10 cellular contexts compared by ENCODE assay signal in genomic region chr12:124829008-124829707, GRCh38. TPM values are rescaled to one million over a fixed set of nuclear protein-coding genes. Genes with fewer than 3 reads are reported as not detected.
DNase-seq lines count a peak whose midpoint lies in the region; ATAC-seq and TF ChIP-seq lines count a peak whose summit lies in the region.
"Had no signal": no experiment of that assay in that cellular context is flagged by ENCODE, and none has a peak within 500 bp of the region (broad histone marks: within the 10 kb centered on the region; RNA-seq: fewer than 3 reads in every experiment).

No MANE protein-coding gene starts in this region.

- H3K4me3 Mint-ChIP-seq in WTC11, result no peak overlapping the region

- H3K4me1 ChIP-seq in hepatocyte (ENCODE audit: insufficient read depth) (peaks cover 26% of the 10 kb centered on the region), suprapubic skin (peaks cover 24% of the 10 kb centered on the region)
- no peaks in the 10 kb centered on the region for H3K4me1 ChIP-seq in effector memory CD4-positive, alpha-beta T cell (ENCODE audit: control insufficient read depth, insufficient read depth, low read length, poor library complexity, severe bottlenecking)

- no peak for TF ChIP-seq CTCF in WTC11 (IDR thresholded peaks at IDR 0.05)
- TF ChIP-seq CTCF in hepatocyte (IDR thresholded peaks at IDR 0.05; ENCODE audit: poor library complexity), result no peak
- no peak for TF ChIP-seq CTCF in suprapubic skin (IDR thresholded peaks at IDR 0.05)

- POLR2A ChIA-PET in WTC11 (lab: Charles Lee), result no interaction called here

- no peak for TF ChIP-seq POLR2A in suprapubic skin (IDR thresholded peaks at IDR 0.05)

- H3K4me1 Mint-ChIP-seq in WTC11, result peaks cover 51% of the 10 kb centered on the region

- H3K36me3 ChIP-seq in hepatocyte (replicated peaks; ENCODE audit: insufficient read depth, low read depth) (no peaks in the 10 kb centered on the region), suprapubic skin (no peaks in the 10 kb centered on the region), H7 (replicated peaks; ENCODE audit: control insufficient read depth, insufficient read depth, low read length) (no peaks in the 10 kb centered on the region)
- no peaks in the 10 kb centered on the region for H3K36me3 ChIP-seq in effector memory CD4-positive, alpha-beta T cell (ENCODE audit: control insufficient read depth, insufficient read depth, low read length)

- H3K4me2 ChIP-seq in hepatocyte, result peak overlapping the region; percentile 49

- H3K27me3 Mint-ChIP-seq in WTC11 (ENCODE audit: low read depth), result no peaks in the 10 kb centered on the region

- H3K4me3 ChIP-seq in hepatocyte (no peak overlapping the region), suprapubic skin (no peak overlapping the region), H7 (ENCODE audit: insufficient read depth, low read depth, low read length) (no peak overlapping the region)
- no peak overlapping the region for H3K4me3 ChIP-seq in effector memory CD4-positive, alpha-beta T cell (ENCODE audit: insufficient read depth, low read depth, low read length, poor library complexity, severe bottlenecking)

- H3K27ac ChIP-seq in hepatocyte (peak overlapping the region; percentile 93), suprapubic skin (peak overlapping the region; percentile 44)
- no peak overlapping the region for H3K27ac ChIP-seq in effector memory CD4-positive, alpha-beta T cell (ENCODE audit: insufficient read depth, low read length, poor library complexity, severe bottlenecking)

- no peaks in the 10 kb centered on the region for H3K9me2 ChIP-seq in hepatocyte (replicated peaks; ENCODE audit: insufficient read depth)

- no peak for TF ChIP-seq EP300 in suprapubic skin (IDR thresholded peaks at IDR 0.05)

- DNase-seq in HPDE6-E6E7 (ENCODE audit: extremely low spot score) (peak; percentile 91), WTC11 (ENCODE audit: low spot score) (no peak), hepatocyte (ENCODE audit: low spot score) (peak; percentile 72), suprapubic skin (ENCODE audit: low spot score in 2 of 2) (no peak), H7 (no peak), NCI-H1105 (lab: John Stamatoyannopoulos, UW) (no peak), NCI-H1092 treated with DMSO at 0.1 percent for 48 hours (lab: John Stamatoyannopoulos, UW) (no peak)
- no peak for DNase-seq in effector memory CD4-positive, alpha-beta T cell
- DNase-seq: activated CD4-positive, alpha-beta T cell treated with anti-CD3 and anti-CD28 coated beads for 48 hours; NCI-H1105 treated with DMSO at 0.1 percent for 48 hours had no signal

- H3K9me3 Mint-ChIP-seq in WTC11, result peaks cover 11% of the 10 kb centered on the region

- CTCF ChIA-PET in WTC11 (lab: Charles Lee), result no interaction called here

- H3K79me2 ChIP-seq in hepatocyte, result peaks cover 35% of the 10 kb centered on the region

- no peak for ATAC-seq in WTC11

- H3K27ac Mint-ChIP-seq in WTC11, result peak overlapping the region; percentile 46

- 77% methylated on average over 9 of the region's 9 CpGs for WGBS in hepatocyte (ENCODE audit: low lambda C conversion rate, missing lambda C conversion rate)
- 72% methylated on average over 9 of the region's 9 CpGs for WGBS in suprapubic skin

- H4K20me1 ChIP-seq in hepatocyte (ENCODE audit: insufficient read depth, poor library complexity, severe bottlenecking), result no peaks in the 10 kb centered on the region

- H3K9me3 ChIP-seq in hepatocyte (ENCODE audit: low read depth), result no peaks in the 10 kb centered on the region
- H3K9me3 ChIP-seq in suprapubic skin, result no peaks in the 10 kb centered on the region
- H3K9me3 ChIP-seq in effector memory CD4-positive, alpha-beta T cell (ENCODE audit: control insufficient read depth, low read length), result no peaks in the 10 kb centered on the region

- H2AFZ ChIP-seq in hepatocyte, result no peak overlapping the region

- peaks cover 9% of the 10 kb centered on the region; the same call in 1 of the 2 replicates for H3K36me3 Mint-ChIP-seq in WTC11

- no peaks in the 10 kb centered on the region for H3K27me3 ChIP-seq in hepatocyte
- H3K27me3 ChIP-seq in suprapubic skin, result no peaks in the 10 kb centered on the region
- H3K27me3 ChIP-seq in H7 (ENCODE audit: control insufficient read depth, insufficient read depth, low read length), result no peaks in the 10 kb centered on the region
- no peaks in the 10 kb centered on the region for H3K27me3 ChIP-seq in effector memory CD4-positive, alpha-beta T cell (replicated peaks; ENCODE audit: control insufficient read depth, insufficient read depth, low read length, poor library complexity, severe bottlenecking)

TF ChIP-seq in WTC11, 78 proteins besides CTCF, POLR2A, EP300 and RAD21:
- TF ChIP-seq ZMAT4 (CRISPR knock-in tag; IDR thresholded peaks at IDR 0.05) (no peak), ELF4 (CRISPR knock-in tag; IDR thresholded peaks at IDR 0.05; ENCODE audit: low read depth) (no peak), ZNF423 (CRISPR knock-in tag; IDR thresholded peaks at IDR 0.05) (no peak), NFE2L1 (CRISPR knock-in tag; IDR thresholded peaks at IDR 0.05) (no peak), GTF2I (CRISPR knock-in tag; conservative IDR thresholded peaks at IDR 0.05) (no peak; the same call in none of the 2 replicates), MLX (CRISPR knock-in tag; IDR thresholded peaks at IDR 0.05) (no peak), ZNF232 (CRISPR knock-in tag; IDR thresholded peaks at IDR 0.05) (no peak), FOXP1 (CRISPR knock-in tag; IDR thresholded peaks at IDR 0.05; ENCODE audit: borderline replicate concordance) (no peak), STAT6 (CRISPR knock-in tag; conservative IDR thresholded peaks at IDR 0.05; ENCODE audit: low read depth) (no peak), NR1H2 (CRISPR knock-in tag; IDR thresholded peaks at IDR 0.05) (no peak), ZNF281 (CRISPR knock-in tag; IDR thresholded peaks at IDR 0.05) (no peak), JUN (CRISPR knock-in tag; IDR thresholded peaks at IDR 0.05) (no peak), NFATC4 (CRISPR knock-in tag; IDR thresholded peaks at IDR 0.05) (no peak), OVOL2 (CRISPR knock-in tag; IDR thresholded peaks at IDR 0.05; ENCODE audit: borderline replicate concordance) (no peak)

RNA-seq across cellular contexts. Expression of gene SCARB1, which starts 34.5 kb away (rescaled TPM):
- total RNA-seq in WTC11 (2021), result 68.3 to 71.0 TPM (median 70.8 TPM) in 3 replicates
- 50.4 and 51.5 TPM in 2 replicates for total RNA-seq in hepatocyte
- 68.1 and 90.0 TPM in 2 replicates for polyA plus RNA-seq in hepatocyte
- 10 to 100 TPM; 25.6 to 38.1 (median 29.0) TPM for total RNA-seq in suprapubic skin
- total RNA-seq in H7 (2014; rRNA removed; shearing (Covaris generic)), result 44.9 and 45.1 TPM in 2 replicates

Comparison
In these comparisons a context has a peak if more than half of its experiments do, and no peak if none do; other contexts are left out.
1. DNase-seq: peak in HPDE6-E6E7 (single experiment) and hepatocyte (single experiment); none in WTC11 (single experiment), suprapubic skin (0 of 2), H7 (single experiment), effector memory CD4-positive, alpha-beta T cell (0 of 3), NCI-H1105 (single experiment) and NCI-H1092 treated with DMSO at 0.1 percent for 48 hours (single experiment).